Comparison of ENCODE assay signal across 16 cellular contexts in the genomic region with DNA sequence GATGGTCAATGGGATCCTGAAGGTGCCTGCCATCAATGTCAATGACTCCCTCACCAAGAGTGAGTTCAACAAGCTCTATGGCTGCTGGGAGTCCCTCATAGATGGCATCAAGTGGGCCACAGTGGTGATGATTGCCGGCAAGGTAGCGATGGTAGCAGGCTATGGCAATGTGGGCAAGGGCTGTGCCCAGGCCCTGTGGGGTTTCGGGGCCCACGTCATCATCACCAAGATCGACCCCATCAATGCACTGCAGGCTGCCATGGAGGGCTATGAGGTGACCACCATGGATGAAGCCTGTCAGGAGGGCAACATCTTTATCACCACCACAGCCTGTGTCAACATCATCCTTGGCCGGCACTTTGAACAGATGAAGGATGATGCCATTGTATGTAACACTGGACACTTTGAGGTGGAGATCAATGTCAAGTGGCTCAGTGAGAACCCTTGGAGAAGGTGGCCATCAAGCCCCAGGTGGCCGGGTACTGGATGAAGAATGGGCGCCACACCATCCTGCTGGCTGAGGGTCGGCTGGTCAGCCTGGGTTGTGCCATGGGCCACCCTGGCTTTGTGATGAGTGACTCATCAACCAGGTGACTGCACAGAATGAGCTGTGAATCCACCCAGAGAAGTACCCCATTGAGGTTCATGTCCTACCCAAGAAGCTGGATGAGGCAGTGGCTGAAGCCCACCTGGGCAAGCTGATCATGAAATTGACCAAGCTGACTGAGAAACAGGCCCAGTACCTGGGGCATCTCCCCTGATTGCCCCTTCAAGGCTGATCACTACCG.
DNase-seq lines count a peak whose midpoint lies in the region; ATAC-seq lines count a peak whose summit lies in the region.
"Had no signal": no experiment of that assay in that cellular context is flagged by ENCODE, and none has a peak within 500 bp of the region (broad histone marks: within the 10 kb centered on the region; RNA-seq: fewer than 3 reads in every experiment).

No MANE protein-coding gene starts in this region.

- H2AK5ac ChIP-seq in neuronal stem cell (ENCODE audit: low read depth, low read length) = peak overlapping the region; percentile 42

- no CpG with 5 or more reads among the region's 10 CpGs for WGBS in neuronal stem cell (ENCODE audit: extremely low coverage in 2 of 2, insufficient read length in 2 of 2, insufficient replicate concordance in 1 of 2), 2 donors

- no peaks in the 10 kb centered on the region for H3K79me1 ChIP-seq in neuronal stem cell (ENCODE audit: low read depth, low read length)

- peak overlapping the region; percentile 75 for H3K23ac ChIP-seq in neuronal stem cell (ENCODE audit: low read depth, low read length, poor library complexity)

- no peaks in the 10 kb centered on the region for H3K27me3 Mint-ChIP-seq in activated CD8-positive, alpha-beta memory T cell treated with anti-CD3 and anti-CD28 coated beads, Interleukin-2, amount 10 ng/mL, durations not matched to agents 7 days and 5 days
- H3K27me3 Mint-ChIP-seq in activated naive CD8-positive, alpha-beta T cell treated with anti-CD3 and anti-CD28 coated beads for 36 hours = no peaks in the 10 kb centered on the region
- no peaks in the 10 kb centered on the region for H3K27me3 Mint-ChIP-seq in natural killer cell treated with Interleukin-12 subunit alpha and Interleukin-12 subunit beta and Interleukin-15 and Interleukin-18, amount 100 ng/mL, for 72 hours
- H3K27me3 Mint-ChIP-seq: CD4-positive, alpha-beta memory T cell had no signal

- H3K4ac ChIP-seq in neuronal stem cell (ENCODE audit: low read length) = no peak overlapping the region

- H2AFZ ChIP-seq in neuronal stem cell (ENCODE audit: low read length) = no peak overlapping the region
- H2AFZ ChIP-seq: GM23338 had no signal

- no peak overlapping the region for H2BK120ac ChIP-seq in neuronal stem cell (ENCODE audit: low read depth, low read length)

- H3K4me3 ChIP-seq in neuronal stem cell (ENCODE audit: low read length in 2 of 2) = peak overlapping the region in 1 of 2 donors; percentile 27
- H3K4me3 ChIP-seq: GM23338, Peyer's patch had no signal

- peak; percentile 34 for DNase-seq in activated CD8-positive, alpha-beta memory T cell treated with anti-CD3 and anti-CD28 coated beads, Interleukin-2, amount 10 ng/mL, durations not matched to agents 7 days and 5 days
- no peak for DNase-seq in activated CD8-positive, alpha-beta memory T cell treated with anti-CD3 and anti-CD28 coated beads, Interleukin-2, amount 50 U/mL, for 48 hours
- peak; percentile 0 for DNase-seq in GM03348 (ENCODE audit: low spot score)
- DNase-seq in activated naive CD8-positive, alpha-beta T cell treated with anti-CD3 and anti-CD28 coated beads for 36 hours = no peak
- DNase-seq in neuronal stem cell (ENCODE audit: low spot score) = no peak
- no peak for DNase-seq in NCI-H2227 (lab: John Stamatoyannopoulos, UW; ENCODE audit: unreplicated experiment)
- no peak for DNase-seq in natural killer cell treated with Interleukin-12 subunit alpha and Interleukin-12 subunit beta and Interleukin-15 and Interleukin-18, amount 100 ng/mL, for 72 hours (ENCODE audit: low spot score)
- DNase-seq: CD4-positive, alpha-beta memory T cell; GF-D8; NCI-H1105 treated with DMSO at 0.1 percent for 48 hours; NCI-H187 treated with DMSO at 0.1 percent for 48 hours; NCI-H446 treated with DMSO at 0.1 percent for 48 hours; Right ventricle myocardium superior had no signal

- CTCF ChIA-PET in activated CD8-positive, alpha-beta memory T cell treated with anti-CD3 and anti-CD28 coated beads, Interleukin-2, amount 10 ng/mL, durations not matched to agents 7 days and 5 days (lab: Charles Lee) = no interaction called here

- H3K4me1 ChIP-seq in neuronal stem cell (ENCODE audit: control insufficient read depth in 2 of 2, insufficient read depth in 1 of 2, low read depth in 1 of 2, low read length in 2 of 2) = peaks cover 0 to 6% of the 10 kb centered on the region in 2 donors

- peaks cover 0 to 4% of the 10 kb centered on the region in 2 donors for H3K9me3 ChIP-seq in neuronal stem cell (replicated peaks in 1 of 2; ENCODE audit: control insufficient read depth in 2 of 2, insufficient read depth in 1 of 2, low read depth in 1 of 2, low read length in 2 of 2)
- H3K9me3 ChIP-seq: Peyer's patch had no signal

- no peak overlapping the region for H2BK15ac ChIP-seq in neuronal stem cell (ENCODE audit: low read length)

- no peaks in the 10 kb centered on the region for H3K36me3 Mint-ChIP-seq in activated CD8-positive, alpha-beta memory T cell treated with anti-CD3 and anti-CD28 coated beads, Interleukin-2, amount 10 ng/mL, durations not matched to agents 7 days and 5 days
- peaks cover 4% of the 10 kb centered on the region for H3K36me3 Mint-ChIP-seq in activated naive CD8-positive, alpha-beta T cell treated with anti-CD3 and anti-CD28 coated beads for 36 hours
- H3K36me3 Mint-ChIP-seq in natural killer cell treated with Interleukin-12 subunit alpha and Interleukin-12 subunit beta and Interleukin-15 and Interleukin-18, amount 100 ng/mL, for 72 hours = no peaks in the 10 kb centered on the region

- H3K27ac Mint-ChIP-seq in activated CD8-positive, alpha-beta memory T cell treated with anti-CD3 and anti-CD28 coated beads, Interleukin-2, amount 10 ng/mL, durations not matched to agents 7 days and 5 days = no peak overlapping the region
- H3K27ac Mint-ChIP-seq in activated naive CD8-positive, alpha-beta T cell treated with anti-CD3 and anti-CD28 coated beads for 36 hours = peak overlapping the region; percentile 17
- no peak overlapping the region for H3K27ac Mint-ChIP-seq in natural killer cell treated with Interleukin-12 subunit alpha and Interleukin-12 subunit beta and Interleukin-15 and Interleukin-18, amount 100 ng/mL, for 72 hours
- H3K27ac Mint-ChIP-seq: GM23338 had no signal

- H3K4me3 Mint-ChIP-seq in activated CD8-positive, alpha-beta memory T cell treated with anti-CD3 and anti-CD28 coated beads, Interleukin-2, amount 10 ng/mL, durations not matched to agents 7 days and 5 days = no peak overlapping the region
- H3K4me3 Mint-ChIP-seq in activated naive CD8-positive, alpha-beta T cell treated with anti-CD3 and anti-CD28 coated beads for 36 hours = no peak overlapping the region
- no peak overlapping the region for H3K4me3 Mint-ChIP-seq in natural killer cell treated with Interleukin-12 subunit alpha and Interleukin-12 subunit beta and Interleukin-15 and Interleukin-18, amount 100 ng/mL, for 72 hours
- H3K4me3 Mint-ChIP-seq: CD4-positive, alpha-beta memory T cell; GM23338 had no signal

- no peak overlapping the region for H2BK5ac ChIP-seq in neuronal stem cell (ENCODE audit: low read length)

- H4K91ac ChIP-seq in neuronal stem cell (ENCODE audit: low read depth, low read length, poor library complexity) = no peak overlapping the region

- H3K36me3 ChIP-seq in neuronal stem cell (replicated peaks in 1 of 2; ENCODE audit: control insufficient read depth in 2 of 2, insufficient read depth in 2 of 2, low read length in 2 of 2) = no peaks in the 10 kb centered on the region
- H3K36me3 ChIP-seq: Peyer's patch had no signal

- no peak overlapping the region for H4K8ac ChIP-seq in neuronal stem cell (ENCODE audit: low read depth, low read length)

- no peak overlapping the region for H3K4me2 ChIP-seq in neuronal stem cell (ENCODE audit: insufficient read depth, low read length, poor library complexity, severe bottlenecking)
- H3K4me2 ChIP-seq: GM23338 had no signal

- ATAC-seq in activated CD8-positive, alpha-beta memory T cell treated with anti-CD3 and anti-CD28 coated beads, Interleukin-2, amount 10 ng/mL, durations not matched to agents 7 days and 5 days = no peak
- ATAC-seq in natural killer cell treated with Interleukin-12 subunit alpha and Interleukin-12 subunit beta and Interleukin-15 and Interleukin-18, amount 100 ng/mL, for 72 hours = no peak
- no peak for ATAC-seq in GM19023 (IDR thresholded peaks at IDR 0.05; ENCODE audit: unreplicated experiment)
- ATAC-seq: GM23338 had no signal

- no peak overlapping the region for H3K27ac ChIP-seq in neuronal stem cell (replicated peaks; ENCODE audit: low read length)
- H3K27ac ChIP-seq: Peyer's patch had no signal

- H3K14ac ChIP-seq in neuronal stem cell (ENCODE audit: low read length) = peak overlapping the region; percentile 73

- peak overlapping the region; percentile 17 for H3K18ac ChIP-seq in neuronal stem cell (ENCODE audit: low read length)

- no peak overlapping the region for H2BK12ac ChIP-seq in neuronal stem cell (ENCODE audit: low read length)

- H3K27me3 ChIP-seq in neuronal stem cell (ENCODE audit: control insufficient read depth in 3 of 3, insufficient read depth in 3 of 3, low read depth in 1 of 3, low read length in 3 of 3) = no peaks in the 10 kb centered on the region
- H3K27me3 ChIP-seq: Peyer's patch had no signal

- peaks cover 15% of the 10 kb centered on the region for H3K4me1 Mint-ChIP-seq in activated CD8-positive, alpha-beta memory T cell treated with anti-CD3 and anti-CD28 coated beads, Interleukin-2, amount 10 ng/mL, durations not matched to agents 7 days and 5 days
- peaks cover 2% of the 10 kb centered on the region for H3K4me1 Mint-ChIP-seq in activated naive CD8-positive, alpha-beta T cell treated with anti-CD3 and anti-CD28 coated beads for 36 hours
- H3K4me1 Mint-ChIP-seq in natural killer cell treated with Interleukin-12 subunit alpha and Interleukin-12 subunit beta and Interleukin-15 and Interleukin-18, amount 100 ng/mL, for 72 hours (ENCODE audit: low read depth in 2 of 2) = peaks cover 0 to 7% of the 10 kb centered on the region in 2 donors

- peak overlapping the region; percentile 25 for H3K9ac ChIP-seq in neuronal stem cell (ENCODE audit: low read depth, low read length, poor library complexity)

- no peaks in the 10 kb centered on the region for H3K9me3 Mint-ChIP-seq in activated CD8-positive, alpha-beta memory T cell treated with anti-CD3 and anti-CD28 coated beads, Interleukin-2, amount 10 ng/mL, durations not matched to agents 7 days and 5 days (ENCODE audit: low read depth)
- H3K9me3 Mint-ChIP-seq in activated naive CD8-positive, alpha-beta T cell treated with anti-CD3 and anti-CD28 coated beads for 36 hours = no peaks in the 10 kb centered on the region
- no peaks in the 10 kb centered on the region for H3K9me3 Mint-ChIP-seq in natural killer cell treated with Interleukin-12 subunit alpha and Interleukin-12 subunit beta and Interleukin-15 and Interleukin-18, amount 100 ng/mL, for 72 hours
- H3K9me3 Mint-ChIP-seq: CD4-positive, alpha-beta memory T cell had no signal

Comparison
In these comparisons a context has a peak if more than half of its experiments do, and no peak if none do; other contexts are left out.
1. DNase-seq: peak in activated CD8-positive, alpha-beta memory T cell treated with anti-CD3 and anti-CD28 coated beads, Interleukin-2, amount 10 ng/mL, durations not matched to agents 7 days and 5 days (single experiment) and GM03348 (single experiment); none in activated CD8-positive, alpha-beta memory T cell treated with anti-CD3 and anti-CD28 coated beads, Interleukin-2, amount 50 U/mL, for 48 hours (single experiment), activated naive CD8-positive, alpha-beta T cell treated with anti-CD3 and anti-CD28 coated beads for 36 hours (single experiment), neuronal stem cell (single experiment), NCI-H2227 (single experiment) and natural killer cell treated with Interleukin-12 subunit alpha and Interleukin-12 subunit beta and Interleukin-15 and Interleukin-18, amount 100 ng/mL, for 72 hours (single experiment).